Comparison of ENCODE assay signal across 12 cellular contexts in genomic region chr6:34665019-34665418, GRCh38. TPM values are rescaled to one million over a fixed set of nuclear protein-coding genes. Genes with fewer than 3 reads are reported as not detected.
DNase-seq lines count a peak whose midpoint lies in the region; ATAC-seq, FAIRE-seq and TF ChIP-seq lines count a peak whose summit lies in the region.
"Had no signal": no experiment of that assay in that cellular context is flagged by ENCODE, and none has a peak within 500 bp of the region (broad histone marks: within the 10 kb centered on the region; RNA-seq: fewer than 3 reads in every experiment).

No MANE protein-coding gene starts in this region.

- H3K4me2 ChIP-seq in K562 (ENCODE audit: insufficient read depth, low read length) (peak overlapping the region; percentile 64), osteoblast (ENCODE audit: insufficient read depth, low read length) (peak overlapping the region; percentile 46)

- H2AFZ ChIP-seq in K562 (ENCODE audit: low read depth, low read length) (peak overlapping the region; percentile 52; the same call in 1 of the 2 replicates), osteoblast (ENCODE audit: low read length) (no peak overlapping the region)

- TF ChIP-seq RAD21 in K562 (CRISPR knock-in tag; conservative IDR thresholded peaks at IDR 0.05 in 1 of 2, IDR thresholded peaks at IDR 0.05 in 1 of 2): no peak

- no peaks in the 10 kb centered on the region for H3K9me3 ChIP-seq in K562 (replicated peaks; ENCODE audit: control insufficient read depth, insufficient read depth, low read depth, low read length)
- no peaks in the 10 kb centered on the region for H3K9me3 ChIP-seq in osteoblast (ENCODE audit: low read depth, low read length)

- H3K4me3 ChIP-seq in K562 (no peak overlapping the region), osteoblast (ENCODE audit: insufficient read depth, low read length) (no peak overlapping the region)

- ATAC-seq in K562: peak; percentile 13; the same call in 2 of the 3 replicates
- ATAC-seq in HG03175 (IDR thresholded peaks at IDR 0.05; ENCODE audit: unreplicated experiment): no peak
- no peak for ATAC-seq in GM19324 (IDR thresholded peaks at IDR 0.05; ENCODE audit: low FRiP score, unreplicated experiment)

- intact Hi-C loops in CD14-positive monocyte (cut with micrococcal nuclease): no loop called here
- intact Hi-C loops in K562 (cut with micrococcal nuclease): loop anchor here (10.0 kb wide), 1 partner anchor 90 kb away; the partner anchor contains the start of gene SNRPC

- CTCF ChIA-PET in K562 (lab: Yijun Ruan, JAX; ENCODE audit: low intra/inter-chr PET ratio): interaction anchor here (0.6 kb wide), 1 partner anchor 128 kb away, joined by 4 read pairs; no protein-coding TSS in a partner anchor

- H3K9me1 ChIP-seq in K562 (ENCODE audit: control insufficient read depth, insufficient read depth, low read length): no peaks in the 10 kb centered on the region

- peaks cover 6% of the 10 kb centered on the region; the same call in 2 of the 3 replicates for H3K36me3 ChIP-seq in K562 (ENCODE audit: control insufficient read depth, insufficient read depth, low read length)
- H3K36me3 ChIP-seq in osteoblast (ENCODE audit: insufficient read depth, low read length): no peaks in the 10 kb centered on the region

- FAIRE-seq in K562 (lab: Jason Lieb, UNC): peak; percentile 6

- H3K27me3 Mint-ChIP-seq in CD14-positive monocyte (ENCODE audit: low read depth in 3 of 3) (no peaks in the 10 kb centered on the region), IgD-negative memory B cell (no peaks in the 10 kb centered on the region)
- H3K27me3 Mint-ChIP-seq: naive B cell had no signal

- H3K27ac ChIP-seq in K562 (ENCODE audit: extremely low read depth, low read depth, low read length): peak overlapping the region; percentile 89
- peak overlapping the region; percentile 78 for H3K27ac ChIP-seq in osteoblast (ENCODE audit: low read depth, low read length)

- H3K27me3 ChIP-seq in K562 (ENCODE audit: control insufficient read depth in 2 of 2, insufficient read depth in 2 of 2, low read length in 2 of 2) (no peaks in the 10 kb centered on the region), osteoblast (ENCODE audit: insufficient read depth, low read length) (no peaks in the 10 kb centered on the region)

- peak overlapping the region; percentile 85 to 96 (median 91) for H3K27ac Mint-ChIP-seq in CD14-positive monocyte
- peak overlapping the region in 2 of 3 donors; percentile 15 to 75 for H3K27ac Mint-ChIP-seq in IgD-negative memory B cell

- H3K4me1 Mint-ChIP-seq in CD14-positive monocyte (peaks cover 54% of the 10 kb centered on the region), IgD-negative memory B cell (peaks cover 47 to 58% (median 55%) of the 10 kb centered on the region in 3 donors)

- BruUV-seq in K562 (replicated peaks; lab: Mats Ljungman, UMichigan): no TSS peak

- TF ChIP-seq EP300 in K562 (IDR thresholded peaks at IDR 0.05; ENCODE audit: low read length): no peak

- peaks cover 96% of the 10 kb centered on the region for H3K79me2 ChIP-seq in K562 (ENCODE audit: control insufficient read depth, insufficient read depth, low read length)
- peaks cover 89% of the 10 kb centered on the region for H3K79me2 ChIP-seq in osteoblast (ENCODE audit: insufficient read depth, low read length)

- TF ChIP-seq CTCF in CD14-positive monocyte (IDR thresholded peaks at IDR 0.05): no peak
- no peak for TF ChIP-seq CTCF in K562 (IDR thresholded peaks at IDR 0.05 in 2 of 3, conservative IDR thresholded peaks at IDR 0.05 in 1 of 3; ENCODE audit: insufficient read depth in 2 of 3, low read depth in 1 of 3, low read length in 3 of 3)
- no peak for TF ChIP-seq CTCF in osteoblast (IDR thresholded peaks at IDR 0.05; ENCODE audit: extremely low read depth, low read depth, low read length)

- DNase-seq in CD14-positive monocyte (ENCODE audit: low spot score) (no peak), K562 (ENCODE audit: extremely low read depth in 1 of 4, low spot score in 3 of 4) (peak in 1 of 4 experiments; percentile 47), osteoblast (ENCODE audit: insufficient read length, low spot score, missing footprints) (no peak), NK-92 (lab: John Stamatoyannopoulos, UW; ENCODE audit: unreplicated experiment) (no peak), iPS-NIHi7 (ENCODE audit: extremely low spot score) (no peak)
- DNase-seq: hippocampal formation; naive B cell; NCI-H524 treated with DMSO at 0.1 percent for 48 hours; stimulated activated CD4-positive, alpha-beta T cell treated with anti-CD3 and anti-CD28 coated beads, Interleukin-1b, Interleukin-23, amount 100 ng/mL, for 48 hours had no signal

- 25% methylated on average over 3 of the region's 4 CpGs for WGBS in K562 (ENCODE audit: insufficient coverage, low coverage, missing lambda C conversion rate)

- TF ChIP-seq POLR2A in K562 (conservative IDR thresholded peaks at IDR 0.05): no peak

- H3K4me1 ChIP-seq in K562 (replicated peaks in 1 of 2; ENCODE audit: control insufficient read depth in 2 of 2, insufficient read depth in 2 of 2, low read length in 2 of 2) (peaks cover 32 to 68% of the 10 kb centered on the region in 2 experiments), osteoblast (ENCODE audit: insufficient read depth, low read length) (peaks cover 22% of the 10 kb centered on the region)

- H4K20me1 ChIP-seq in K562 (replicated peaks; ENCODE audit: control insufficient read depth, insufficient read depth, low read length): no peaks in the 10 kb centered on the region
- H4K20me1 ChIP-seq in osteoblast (ENCODE audit: insufficient read depth, low read length): peaks cover 3% of the 10 kb centered on the region

- in situ Hi-C loops in K562 (cut with MboI): no loop called here

- H3K4me3 Mint-ChIP-seq in CD14-positive monocyte (peak overlapping the region; percentile 54 to 70), IgD-negative memory B cell (peak overlapping the region in 2 of 4 donors; percentile 59 to 78)

- H3K9me3 Mint-ChIP-seq in CD14-positive monocyte (no peaks in the 10 kb centered on the region), IgD-negative memory B cell (no peaks in the 10 kb centered on the region)
- H3K9me3 Mint-ChIP-seq: naive B cell had no signal

- POLR2A ChIA-PET in K562 (lab: Yijun Ruan, JAX): interaction anchor here (0.6 to 3.3 kb wide), 8 partner anchors 8 to 223 kb away, joined by 3 to 15 read pairs (median 4); partner anchors contain the start of genes SNRPC and TAF11

- H3K9ac ChIP-seq in K562 (ENCODE audit: insufficient read depth in 1 of 2, low read depth in 2 of 2, low read length in 2 of 2): peak overlapping the region; percentile 80; a peak in 3 of 4 replicates

- H3K36me3 Mint-ChIP-seq in CD14-positive monocyte (no peaks in the 10 kb centered on the region), IgD-negative memory B cell (peaks cover 8% of the 10 kb centered on the region)
- H3K36me3 Mint-ChIP-seq: naive B cell had no signal

TF ChIP-seq in K562, 482 proteins besides CTCF, POLR2A, EP300 and RAD21 (continues in another document):
- TF ChIP-seq ZNF740 (CRISPR knock-in tag; IDR thresholded peaks at IDR 0.05) (no peak), ZNF740 (tag; IDR thresholded peaks at IDR 0.05) (0 out of 4 replicates have a peak, but pooled peaks of 1 of the 2 experiments have one; percentile 1), SMAD4 (CRISPR knock-in tag; conservative IDR thresholded peaks at IDR 0.05) (peak; percentile 39; the same call in 1 of the 2 replicates), NFATC3 (IDR thresholded peaks at IDR 0.05) (0 out of 2 replicates have a peak, but pooled peaks have one; percentile 12), DLX4 (CRISPR knock-in tag; IDR thresholded peaks at IDR 0.05) (no peak), ARHGAP35 (IDR thresholded peaks at IDR 0.05; ENCODE audit: partially characterized antibody) (peak; percentile 27), SMAD2 (IDR thresholded peaks at IDR 0.05; ENCODE audit: low read depth, low read length) (no peak)

RNA-seq across cellular contexts. Expression of gene ILRUN, which starts 31.5 kb away (rescaled TPM):
- polyA plus RNA-seq in CD14-positive monocyte: 1 to 10 TPM; 6.2 to 6.5 TPM
- 15.4 TPM for polyA plus RNA-seq in IgD-negative memory B cell
- total RNA-seq in K562 (2011; cell fraction: chromatin; rRNA removed; ENCODE audit: low replicate concordance): 46.7 and 47.2 TPM in 2 replicates
- 30.2 and 32.0 TPM in 2 replicates for total RNA-seq in K562 (2011; cell fraction: nucleolus; rRNA removed)
- 38.8 and 48.2 TPM in 2 replicates for total RNA-seq in K562 (2011; cell fraction: nucleoplasm; rRNA removed)
- 35.7 and 44.7 TPM in 2 replicates for total RNA-seq in K562 (2014; rRNA removed)
- total RNA-seq in K562 (2014; rRNA removed; fragmentation: Illumina TruSeq; extraction: Trizol): 54.9 and 57.6 TPM in 2 replicates
- total RNA-seq in K562 (2015; rRNA removed; fragmentation: Illumina TruSeq; extraction: Trizol): 53.4 and 55.0 TPM in 2 replicates
- total RNA-seq in K562 (2021): 74.5 and 78.9 TPM in 2 replicates
- 62.1 and 66.1 TPM in 2 replicates for polyA plus RNA-seq in K562 (2011; rRNA removed)
- polyA plus RNA-seq in K562 (2011; cell fraction: cytosol; rRNA removed): 53.1 and 62.6 TPM in 2 replicates
- 26.0 and 30.3 TPM in 2 replicates for polyA plus RNA-seq in K562 (2011; cell fraction: nucleus; rRNA removed)
- 75.6 and 76.6 TPM in 2 replicates for polyA plus RNA-seq in K562 (2012)
- 70.0 and 74.7 TPM in 2 replicates for polyA plus RNA-seq in K562 (2014; fragmentation: Illumina TruSeq; extraction: Trizol)
- polyA plus RNA-seq in K562 (2014; fragmentation: Nextera tagmentation; extraction: Ambion mirVana): 10 to 100 TPM; 24.9 to 30.7 TPM
- polyA plus RNA-seq in K562 (2014; rRNA removed): 42.8 and 44.2 TPM in 2 replicates
- 88.9 and 93.9 TPM in 2 replicates for polyA minus RNA-seq in K562 (2011; rRNA and poly(A)+ RNA removed)
- 48.1 and 57.5 TPM in 2 replicates for polyA minus RNA-seq in K562 (2011; cell fraction: cytosol; rRNA and poly(A)+ RNA removed)
- 12.9 and 20.4 TPM in 2 replicates for polyA minus RNA-seq in K562 (2011; cell fraction: nucleus; rRNA and poly(A)+ RNA removed)
- 38.0 and 38.3 TPM in 2 replicates for total RNA-seq in osteoblast
